3 cellular contexts compared by ENCODE assay signal in genomic region chr15:90281584-90282145, GRCh38. TPM values are rescaled to one million over a fixed set of nuclear protein-coding genes. Genes with fewer than 3 reads are reported as not detected.
"Had no signal": no experiment of that assay in that cellular context is flagged by ENCODE, and none has a peak within 500 bp of the region (broad histone marks: within the 10 kb centered on the region; RNA-seq: fewer than 3 reads in every experiment).

No MANE protein-coding gene starts in this region.

RNA-seq across cellular contexts. Expression of gene TTLL13, which starts 32.3 kb away (rescaled TPM):
- total RNA-seq: aorta, MCF 10A, Right ventricle myocardium inferior had no signal
- polyA plus RNA-seq: aorta had no signal
